In the genomic region with DNA sequence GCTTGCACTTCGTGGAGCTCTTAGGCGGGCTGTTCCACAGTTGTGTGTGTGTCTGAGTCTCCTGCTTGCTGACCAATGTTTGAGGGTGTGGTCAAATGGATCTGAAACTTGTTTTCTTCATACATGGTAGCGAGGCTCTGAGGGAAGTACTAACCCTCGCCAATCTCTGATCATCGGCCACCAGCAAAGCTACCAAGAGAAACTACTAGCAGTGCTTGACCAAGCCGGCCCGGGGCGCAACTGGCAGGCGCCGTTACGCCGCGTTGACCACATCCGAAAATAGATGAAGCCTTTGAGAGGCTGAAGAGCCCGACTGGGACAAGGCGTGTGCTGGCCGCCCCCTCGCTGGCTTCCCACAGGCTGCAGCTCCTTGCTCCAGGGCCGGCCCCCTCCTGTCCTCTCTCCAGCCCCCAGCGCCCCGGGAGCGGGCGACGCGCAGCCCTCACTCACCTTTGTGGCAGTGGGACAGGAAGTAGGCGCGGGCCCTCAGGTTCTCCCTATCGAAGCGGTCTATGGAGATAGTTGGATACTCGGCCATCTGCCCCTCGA, we compare ENCODE assay signal across 8 cellular contexts. TPM values are rescaled to one million over a fixed set of nuclear protein-coding genes. Genes with fewer than 3 reads are reported as not detected.
DNase-seq lines count a peak whose midpoint lies in the region; ATAC-seq, FAIRE-seq and TF ChIP-seq lines count a peak whose summit lies in the region.

No MANE protein-coding gene starts in this region.

- peak overlapping the region; percentile 85 to 99 (median 89) for H3K4me3 Mint-ChIP-seq in brain
- peak overlapping the region; percentile 91 for H3K4me3 Mint-ChIP-seq in stimulated activated effector memory CD8-positive, alpha-beta T cell treated with anti-CD3 and anti-CD28 coated beads, Interleukin-12 subunit alpha, Interleukin-12 subunit beta, amount 100 ng/mL, for 72 hours

- no peaks in the 10 kb centered on the region for H3K36me3 Mint-ChIP-seq in brain
- H3K36me3 Mint-ChIP-seq in stimulated activated effector memory CD8-positive, alpha-beta T cell treated with anti-CD3 and anti-CD28 coated beads, Interleukin-12 subunit alpha, Interleukin-12 subunit beta, amount 100 ng/mL, for 72 hours: peaks cover 34% of the 10 kb centered on the region

- TF ChIP-seq POLR2A in GM12892 (IDR thresholded peaks at IDR 0.05; ENCODE audit: low read depth, low read length): peak; percentile 62; the same call in 1 of the 2 replicates

- H3K9me3 Mint-ChIP-seq in brain: no peaks in the 10 kb centered on the region
- H3K9me3 Mint-ChIP-seq in stimulated activated effector memory CD8-positive, alpha-beta T cell treated with anti-CD3 and anti-CD28 coated beads, Interleukin-12 subunit alpha, Interleukin-12 subunit beta, amount 100 ng/mL, for 72 hours: no peaks in the 10 kb centered on the region

- FAIRE-seq in GM12892 (lab: Jason Lieb, UNC): peak; percentile 57

- H3K4me1 Mint-ChIP-seq in brain: peaks cover 35% of the 10 kb centered on the region
- H3K4me1 Mint-ChIP-seq in stimulated activated effector memory CD8-positive, alpha-beta T cell treated with anti-CD3 and anti-CD28 coated beads, Interleukin-12 subunit alpha, Interleukin-12 subunit beta, amount 100 ng/mL, for 72 hours: peaks cover 42% of the 10 kb centered on the region

- in situ Hi-C loops in ACHN (cut with HindIII; ENCODE audit: low pct_ligation_motif_present, low pct_unique_long_range_greater_than_20kb, low sequenced_read_pairs): no loop called here

- peak overlapping the region; percentile 80 to 96 (median 88) for H3K27ac Mint-ChIP-seq in brain
- H3K27ac Mint-ChIP-seq in stimulated activated effector memory CD8-positive, alpha-beta T cell treated with anti-CD3 and anti-CD28 coated beads, Interleukin-12 subunit alpha, Interleukin-12 subunit beta, amount 100 ng/mL, for 72 hours: peak overlapping the region; percentile 98

- DNase-seq in ACHN: peak; percentile 61
- DNase-seq in GM12892 (ENCODE audit: insufficient read length): peak; percentile 31
- peak; percentile 60 for DNase-seq in NCI-H69 (lab: John Stamatoyannopoulos, UW)
- DNase-seq in iris pigment epithelial cell (ENCODE audit: low read depth): peak; percentile 81
- DNase-seq in stimulated activated effector memory CD8-positive, alpha-beta T cell treated with anti-CD3 and anti-CD28 coated beads, Interleukin-12 subunit alpha, Interleukin-12 subunit beta, amount 100 ng/mL, for 72 hours (ENCODE audit: low spot score in 2 of 2): no peak
- no peak for DNase-seq in islet precursor cell

- TF ChIP-seq CTCF in brain (conservative IDR thresholded peaks at IDR 0.05): no peak

- peak; percentile 20 for ATAC-seq in HG02763 (IDR thresholded peaks at IDR 0.05; ENCODE audit: unreplicated experiment)
- ATAC-seq in stimulated activated effector memory CD8-positive, alpha-beta T cell treated with anti-CD3 and anti-CD28 coated beads, Interleukin-12 subunit alpha, Interleukin-12 subunit beta, amount 100 ng/mL, for 72 hours: peak; percentile 67

- peaks cover 9% of the 10 kb centered on the region for H3K27me3 Mint-ChIP-seq in brain

RNA-seq across cellular contexts. Expression of a gene that starts 0.4 kb away (rescaled TPM):
- 13.2 TPM for polyA plus RNA-seq in GM12892 (2012; ENCODE audit: missing spikeins)
- 4.3 TPM for polyA plus RNA-seq in brain (ENCODE audit: insufficient read depth, low read depth, low replicate concordance)

RNA-seq across cellular contexts. Expression of a gene that starts 5.7 kb away (rescaled TPM):
- polyA plus RNA-seq in GM12892 (2012; ENCODE audit: missing spikeins): not detected
- 0.88 TPM for polyA plus RNA-seq in brain (ENCODE audit: insufficient read depth, low read depth, low replicate concordance)

Comparison
In these comparisons a context has a peak if more than half of its experiments do, and no peak if none do; other contexts are left out.
1. DNase-seq: peak in ACHN (single experiment), GM12892 (single experiment), NCI-H69 (single experiment) and iris pigment epithelial cell (single experiment); none in stimulated activated effector memory CD8-positive, alpha-beta T cell treated with anti-CD3 and anti-CD28 coated beads, Interleukin-12 subunit alpha, Interleukin-12 subunit beta, amount 100 ng/mL, for 72 hours (0 of 2) and islet precursor cell (single experiment).